Comparison of ENCODE assay signal across 26 cellular contexts in the genomic region with DNA sequence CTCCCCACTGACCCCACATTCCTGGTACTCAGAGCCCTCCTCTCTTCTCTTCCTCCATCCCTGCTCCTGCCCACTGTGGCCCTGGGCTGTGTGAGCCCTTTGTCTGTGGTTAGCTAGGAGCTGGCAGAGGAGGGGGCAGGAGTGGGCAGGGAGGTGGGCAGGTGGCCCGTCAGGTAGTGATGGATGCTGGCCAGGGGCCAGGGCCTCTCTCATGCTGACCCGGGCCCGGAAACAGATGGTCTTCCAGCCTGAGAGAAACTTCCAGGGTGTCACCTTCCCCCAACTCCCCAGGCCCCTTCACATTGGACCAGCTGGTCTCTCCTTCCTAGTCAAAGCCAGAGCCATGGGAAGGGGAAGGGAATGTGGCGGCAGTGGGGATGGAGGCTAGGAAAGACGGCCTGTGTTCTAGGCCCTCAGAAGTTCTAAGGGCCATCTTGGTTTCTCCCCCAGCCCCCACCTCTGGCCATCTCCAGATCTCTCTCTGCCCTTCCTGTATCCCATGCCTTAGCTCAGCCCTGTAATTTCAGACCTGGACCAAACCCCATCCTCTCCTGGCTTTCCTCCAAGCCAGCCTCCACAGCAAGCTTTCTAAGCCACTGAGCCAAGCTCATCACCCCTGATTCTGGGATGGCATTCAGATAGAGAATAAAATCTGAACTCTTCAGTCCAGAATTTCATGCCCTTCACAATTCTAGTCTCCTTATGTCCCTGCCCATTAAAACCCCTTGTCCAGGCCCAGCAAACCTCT. TPM values are rescaled to one million over a fixed set of nuclear protein-coding genes. Genes with fewer than 3 reads are reported as not detected.
A peak's percentile ranks its signal among the peaks of the same experiment; 100 is the strongest.
DNase-seq lines count a peak whose midpoint lies in the region.
"Had no signal": no experiment of that assay in that cellular context is flagged by ENCODE, and none has a peak within 500 bp of the region (broad histone marks: within the 10 kb centered on the region; RNA-seq: fewer than 3 reads in every experiment).

No MANE protein-coding gene starts in this region.

- H3K9me3 Mint-ChIP-seq in activated T-helper 1 cell treated with anti-CD3 and anti-CD28 coated beads, Interleukin-12 subunit alpha, Interleukin-12 subunit beta, Interleukin-2, Interleukin-4 antibody, amounts not matched to agents 30 ng/mL and 10 ng/mL and 1 ng/mL, durations not matched to agents 14 hours and 24 hours and 36 hours, result no peaks in the 10 kb centered on the region
- H3K9me3 Mint-ChIP-seq: activated T-cell treated with anti-CD3 and anti-CD28 coated beads, Interleukin-2, amount 50 U/mL, for 24 hours; H9; T-helper 1 cell treated with Interleukin-12 subunit alpha and Interleukin-12 subunit beta and Interleukin-4 antibody, amounts not matched to agents 30 μg/mL and 1 μg/mL, for 36 hours had no signal

- H3K4me3 Mint-ChIP-seq in activated T-helper 1 cell treated with anti-CD3 and anti-CD28 coated beads, Interleukin-12 subunit alpha, Interleukin-12 subunit beta, Interleukin-2, Interleukin-4 antibody, amounts not matched to agents 30 ng/mL and 10 ng/mL and 1 ng/mL, durations not matched to agents 14 hours and 24 hours and 36 hours, result no peak overlapping the region
- H3K4me3 Mint-ChIP-seq: activated T-cell treated with anti-CD3 and anti-CD28 coated beads, Interleukin-2, amount 50 U/mL, for 24 hours; H9; T-helper 1 cell treated with Interleukin-12 subunit alpha and Interleukin-12 subunit beta and Interleukin-4 antibody, amounts not matched to agents 30 μg/mL and 1 μg/mL, for 36 hours had no signal

- no peaks in the 10 kb centered on the region for H3K4me1 Mint-ChIP-seq in activated T-helper 1 cell treated with anti-CD3 and anti-CD28 coated beads, Interleukin-12 subunit alpha, Interleukin-12 subunit beta, Interleukin-2, Interleukin-4 antibody, amounts not matched to agents 30 ng/mL and 10 ng/mL and 1 ng/mL, durations not matched to agents 14 hours and 24 hours and 36 hours (ENCODE audit: low read depth)

- DNase-seq in Ammon's horn (ENCODE audit: low spot score) (peak; percentile 12), DMS79 treated with DMSO at 0.1 percent for 48 hours (lab: John Stamatoyannopoulos, UW) (peak; percentile 24), NCI-H446 (lab: John Stamatoyannopoulos, UW) (peak; percentile 69 to 83), cerebellar cortex (ENCODE audit: low spot score) (peak; percentile 88), ureter (ENCODE audit: low spot score) (no peak), SW 1271 (lab: John Stamatoyannopoulos, UW) (no peak)
- DNase-seq in activated T-helper 1 cell treated with anti-CD3 and anti-CD28 coated beads, Interleukin-12 subunit alpha, Interleukin-12 subunit beta, Interleukin-2, Interleukin-4 antibody, amounts not matched to agents 30 ng/mL and 10 ng/mL and 1 ng/mL, durations not matched to agents 14 hours and 24 hours and 36 hours (ENCODE audit: low spot score), result no peak
- DNase-seq: activated T-cell treated with anti-CD3 and anti-CD28 coated beads, Interleukin-2, amount 50 U/mL, for 24 hours; adrenal gland; Caco-2; cortex of kidney; foreskin keratinocyte; H9; IMR-90; left colon; NCI-H1048; occipital lobe; small intestine; stimulated activated CD4-positive, alpha-beta T cell treated with anti-CD3 and anti-CD28 coated beads, Interleukin-2, amount 100 ng/mL, for 24 hours had no signal

- H3K36me3 Mint-ChIP-seq in activated T-helper 1 cell treated with anti-CD3 and anti-CD28 coated beads, Interleukin-12 subunit alpha, Interleukin-12 subunit beta, Interleukin-2, Interleukin-4 antibody, amounts not matched to agents 30 ng/mL and 10 ng/mL and 1 ng/mL, durations not matched to agents 14 hours and 24 hours and 36 hours (ENCODE audit: low read depth), result no peaks in the 10 kb centered on the region

- no peak overlapping the region for H3K27ac Mint-ChIP-seq in activated T-helper 1 cell treated with anti-CD3 and anti-CD28 coated beads, Interleukin-12 subunit alpha, Interleukin-12 subunit beta, Interleukin-2, Interleukin-4 antibody, amounts not matched to agents 30 ng/mL and 10 ng/mL and 1 ng/mL, durations not matched to agents 14 hours and 24 hours and 36 hours
- H3K27ac Mint-ChIP-seq: activated T-cell treated with anti-CD3 and anti-CD28 coated beads, Interleukin-2, amount 50 U/mL, for 24 hours; T-helper 1 cell treated with Interleukin-12 subunit alpha and Interleukin-12 subunit beta and Interleukin-4 antibody, amounts not matched to agents 30 μg/mL and 1 μg/mL, for 36 hours had no signal

- peaks cover 32% of the 10 kb centered on the region for H3K27me3 Mint-ChIP-seq in activated T-helper 1 cell treated with anti-CD3 and anti-CD28 coated beads, Interleukin-12 subunit alpha, Interleukin-12 subunit beta, Interleukin-2, Interleukin-4 antibody, amounts not matched to agents 30 ng/mL and 10 ng/mL and 1 ng/mL, durations not matched to agents 14 hours and 24 hours and 36 hours (ENCODE audit: insufficient read depth)

- intact Hi-C loops in activated T-helper 1 cell treated with anti-CD3 and anti-CD28 coated beads, Interleukin-12 subunit alpha, Interleukin-12 subunit beta, Interleukin-2, Interleukin-4 antibody, amounts not matched to agents 30 ng/mL and 10 ng/mL and 1 ng/mL, durations not matched to agents 14 hours and 24 hours and 36 hours (cut with micrococcal nuclease), result no loop called here

RNA-seq across cellular contexts. Expression of gene CCM2L, which starts 19.1 kb away (rescaled TPM):
- 8.2 TPM for total RNA-seq in ureter
- not detected in 2 replicates for total RNA-seq in activated T-helper 1 cell treated with anti-CD3 and anti-CD28 coated beads, Interleukin-12 subunit alpha, Interleukin-12 subunit beta, Interleukin-2, Interleukin-4 antibody, amounts not matched to agents 30 ng/mL and 10 ng/mL and 1 ng/mL, durations not matched to agents 14 hours and 24 hours and 36 hours
- total RNA-seq: activated CD8-positive, alpha-beta memory T cell treated with anti-CD3 and anti-CD28 coated beads for 36 hours; foreskin keratinocyte; IMR-90; SJSA1 had no signal

RNA-seq across cellular contexts. Expression of gene XKR7, which starts 23.2 kb away (rescaled TPM):
- 0.05 TPM for total RNA-seq in ureter
- total RNA-seq in activated T-helper 1 cell treated with anti-CD3 and anti-CD28 coated beads, Interleukin-12 subunit alpha, Interleukin-12 subunit beta, Interleukin-2, Interleukin-4 antibody, amounts not matched to agents 30 ng/mL and 10 ng/mL and 1 ng/mL, durations not matched to agents 14 hours and 24 hours and 36 hours, result not detected in 2 replicates
- total RNA-seq: breast epithelium, Caco-2, esophagus mucosa, foreskin keratinocyte, IMR-90, mesenteric fat pad, SJSA1, suprapubic skin had no signal

RNA-seq across cellular contexts. Expression of gene PDRG1, which starts 39.3 kb away (rescaled TPM):
- 12.1 TPM for total RNA-seq in ureter
- 20.0 and 20.5 TPM in 2 replicates for total RNA-seq in activated T-helper 1 cell treated with anti-CD3 and anti-CD28 coated beads, Interleukin-12 subunit alpha, Interleukin-12 subunit beta, Interleukin-2, Interleukin-4 antibody, amounts not matched to agents 30 ng/mL and 10 ng/mL and 1 ng/mL, durations not matched to agents 14 hours and 24 hours and 36 hours

Comparison
In these comparisons a context has a peak if more than half of its experiments do, and no peak if none do; other contexts are left out.
1. DNase-seq: peak in Ammon's horn (single experiment), DMS79 treated with DMSO at 0.1 percent for 48 hours (single experiment), NCI-H446 (2 of 2) and cerebellar cortex (single experiment); none in ureter (single experiment), activated T-helper 1 cell treated with anti-CD3 and anti-CD28 coated beads, Interleukin-12 subunit alpha, Interleukin-12 subunit beta, Interleukin-2, Interleukin-4 antibody, amounts not matched to agents 30 ng/mL and 10 ng/mL and 1 ng/mL, durations not matched to agents 14 hours and 24 hours and 36 hours (single experiment) and SW 1271 (0 of 2).